ENCODE assay signal across 12 cellular contexts in genomic region chr19:14082675-14082960, GRCh38. TPM values are rescaled to one million over a fixed set of nuclear protein-coding genes. Genes with fewer than 3 reads are reported as not detected.
DNase-seq lines count a peak whose midpoint lies in the region; ATAC-seq, FAIRE-seq and TF ChIP-seq lines count a peak whose summit lies in the region.
"Had no signal": no experiment of that assay in that cellular context is flagged by ENCODE, and none has a peak within 500 bp of the region (broad histone marks: within the 10 kb centered on the region; RNA-seq: fewer than 3 reads in every experiment).

No MANE protein-coding gene starts in this region.

- H3K79me2 ChIP-seq in neural progenitor cell (ENCODE audit: low read depth) = no peaks in the 10 kb centered on the region

- no peak overlapping the region for H3K4me2 ChIP-seq in neural progenitor cell

- CTCF ChIA-PET in CD4-positive, alpha-beta memory T cell (lab: Charles Lee; ENCODE audit: partially characterized antibody) = interaction anchor here (1.0 to 2.1 kb wide), 6 partner anchors 8 to 397 kb away, joined by 3 to 9 read pairs (median 6); partner anchors contain the start of gene IL27RA

- H3K9ac ChIP-seq in neural progenitor cell = no peak overlapping the region

- no peak for TF ChIP-seq CTCF in neural progenitor cell (IDR thresholded peaks at IDR 0.05)

- H3K27ac Mint-ChIP-seq in CD4-positive, alpha-beta memory T cell = peak overlapping the region in 6 of 7 donors; percentile 15 to 84 (median 46)
- H3K27ac Mint-ChIP-seq in IgD-negative memory B cell = peak overlapping the region in 1 of 3 donors; percentile 68
- peak overlapping the region; percentile 22 to 65 for H3K27ac Mint-ChIP-seq in effector memory CD8-positive, alpha-beta T cell
- no peak overlapping the region for H3K27ac Mint-ChIP-seq in neural progenitor cell

- H3K27me3 Mint-ChIP-seq in CD4-positive, alpha-beta memory T cell = no peaks in the 10 kb centered on the region
- H3K27me3 Mint-ChIP-seq in IgD-negative memory B cell (no peaks in the 10 kb centered on the region), neural progenitor cell (ENCODE audit: insufficient read depth, low read depth) (peaks cover 7% of the 10 kb centered on the region)
- H3K27me3 Mint-ChIP-seq in effector memory CD8-positive, alpha-beta T cell = no peaks in the 10 kb centered on the region

- H3K9me3 ChIP-seq in CD4-positive, alpha-beta memory T cell (ENCODE audit: control insufficient read depth in 1 of 2, low read length in 2 of 2) = no peaks in the 10 kb centered on the region
- no peaks in the 10 kb centered on the region for H3K9me3 ChIP-seq in neural progenitor cell (ENCODE audit: low read depth)
- H3K9me3 ChIP-seq: mucosa of descending colon had no signal

- no peak overlapping the region for H3K4me3 ChIP-seq in CD4-positive, alpha-beta memory T cell (ENCODE audit: low read length in 2 of 2)
- H3K4me3 ChIP-seq in neural progenitor cell = no peak overlapping the region

- no peak overlapping the region for H3K27ac ChIP-seq in CD4-positive, alpha-beta memory T cell (ENCODE audit: low read depth, low read length)
- no peak overlapping the region for H3K27ac ChIP-seq in neural progenitor cell

- no peak for ATAC-seq in effector memory CD8-positive, alpha-beta T cell (replicated peaks)
- no peak for ATAC-seq in HG02571 (IDR thresholded peaks at IDR 0.05; ENCODE audit: unreplicated experiment)
- ATAC-seq: Panc1 had no signal

- peaks cover 28% of the 10 kb centered on the region for H3F3A ChIP-seq in neural progenitor cell (ENCODE audit: low read depth)

- H3K9me3 Mint-ChIP-seq in CD4-positive, alpha-beta memory T cell = no peaks in the 10 kb centered on the region
- H3K9me3 Mint-ChIP-seq in IgD-negative memory B cell = peaks cover 0 to 1% (median 0%) of the 10 kb centered on the region in 3 donors
- H3K9me3 Mint-ChIP-seq in effector memory CD8-positive, alpha-beta T cell = no peaks in the 10 kb centered on the region
- no peaks in the 10 kb centered on the region for H3K9me3 Mint-ChIP-seq in neural progenitor cell

- peaks cover under 1% of the 10 kb centered on the region for H4K20me1 ChIP-seq in neural progenitor cell (ENCODE audit: low read depth)

- H3K4me1 Mint-ChIP-seq in CD4-positive, alpha-beta memory T cell = peaks cover 5 to 28% (median 17%) of the 10 kb centered on the region in 4 donors
- H3K4me1 Mint-ChIP-seq in IgD-negative memory B cell (peaks cover 4 to 7% (median 5%) of the 10 kb centered on the region in 3 donors), neural progenitor cell (peaks cover 11% of the 10 kb centered on the region)
- peaks cover 9 to 14% of the 10 kb centered on the region in 2 donors for H3K4me1 Mint-ChIP-seq in effector memory CD8-positive, alpha-beta T cell (ENCODE audit: low read depth in 2 of 2)

- peaks cover 0 to 4% of the 10 kb centered on the region in 2 donors for H3K36me3 Mint-ChIP-seq in CD4-positive, alpha-beta memory T cell
- H3K36me3 Mint-ChIP-seq in IgD-negative memory B cell (no peaks in the 10 kb centered on the region), neural progenitor cell (no peaks in the 10 kb centered on the region)
- peaks cover 7% of the 10 kb centered on the region for H3K36me3 Mint-ChIP-seq in effector memory CD8-positive, alpha-beta T cell (ENCODE audit: insufficient read depth)

- no peak for DNase-seq in CD4-positive, alpha-beta memory T cell
- no peak for DNase-seq in effector memory CD8-positive, alpha-beta T cell
- DNase-seq in neural progenitor cell (ENCODE audit: low spot score) = no peak
- no peak for DNase-seq in stimulated activated CD4-positive, alpha-beta T cell treated with anti-CD3 and anti-CD28 coated beads, Interleukin-2, amount 100 ng/mL, for 48 hours
- no peak for DNase-seq in HTR-8/SVneo (ENCODE audit: insufficient read length, low spot score)
- no peak for DNase-seq in frontal cortex (ENCODE audit: low spot score in 2 of 2)
- DNase-seq: activated CD4-positive, CD25-positive, alpha-beta regulatory T cell; NCI-H1417 had no signal

- H3K4me3 Mint-ChIP-seq in CD4-positive, alpha-beta memory T cell = peak overlapping the region; percentile 13 to 94 (median 46)
- H3K4me3 Mint-ChIP-seq in IgD-negative memory B cell = peak overlapping the region in 3 of 4 donors; percentile 67 to 98 (median 87)
- peak overlapping the region in 1 of 2 donors; percentile 95 for H3K4me3 Mint-ChIP-seq in effector memory CD8-positive, alpha-beta T cell
- H3K4me3 Mint-ChIP-seq in neural progenitor cell = peak overlapping the region; percentile 96

- H3K36me3 ChIP-seq in CD4-positive, alpha-beta memory T cell (ENCODE audit: insufficient read depth, low read length) = no peaks in the 10 kb centered on the region
- no peaks in the 10 kb centered on the region for H3K36me3 ChIP-seq in neural progenitor cell

- peaks cover 18% of the 10 kb centered on the region for H3K4me1 ChIP-seq in CD4-positive, alpha-beta memory T cell (ENCODE audit: insufficient read depth, low read length)
- H3K4me1 ChIP-seq in neural progenitor cell = no peaks in the 10 kb centered on the region

- no peak overlapping the region for H2AFZ ChIP-seq in neural progenitor cell (replicated peaks)

- intact Hi-C loops in CD4-positive, alpha-beta memory T cell (cut with micrococcal nuclease) = loop anchor here (5.0 kb wide), 1 partner anchor 930 kb away; the partner anchor contains the start of genes IER2 and STX10

- POLR2A ChIA-PET in CD4-positive, alpha-beta memory T cell (lab: Charles Lee; ENCODE audit: partially characterized antibody) = interaction anchor here (1.0 to 3.6 kb wide), 11 partner anchors 9 to 308 kb away, joined by 3 to 25 read pairs (median 9); partner anchors contain the start of genes ADGRE5, C19orf53, DCAF15 and IL27RA

- no peaks in the 10 kb centered on the region for H3K27me3 ChIP-seq in CD4-positive, alpha-beta memory T cell (ENCODE audit: insufficient read depth, low read length)
- peaks cover 61% of the 10 kb centered on the region for H3K27me3 ChIP-seq in neural progenitor cell

- FAIRE-seq in HTR-8/SVneo (lab: Jason Lieb, UNC) (no peak), frontal cortex (lab: Jason Lieb, UNC) (no peak)

RNA-seq across cellular contexts. Expression of gene C19orf67, which starts 3.0 kb away (rescaled TPM):
- total RNA-seq in CD4-positive, alpha-beta memory T cell = under 1 TPM in 1 of 2 experiments, not detected in 1; 0.55 TPM
- polyA plus RNA-seq in CD4-positive, alpha-beta memory T cell = not detected
- polyA plus RNA-seq in IgD-negative memory B cell = not detected
- total RNA-seq in neural progenitor cell (ENCODE audit: low replicate concordance) = not detected in 2 replicates
- total RNA-seq in frontal cortex = not detected

RNA-seq across cellular contexts. Expression of gene SAMD1, which starts 7.9 kb away (rescaled TPM):
- 10 to 100 TPM; 36.7 to 43.3 TPM for total RNA-seq in CD4-positive, alpha-beta memory T cell
- polyA plus RNA-seq in CD4-positive, alpha-beta memory T cell = 1 to 10 TPM in 1 of 2 donors, under 1 TPM in 1; 0.16 to 2.4 TPM
- polyA plus RNA-seq in IgD-negative memory B cell = 2.8 TPM
- total RNA-seq in neural progenitor cell (ENCODE audit: low replicate concordance) (22.1 and 53.0 TPM in 2 replicates), frontal cortex (43.2 TPM)

RNA-seq across cellular contexts. Expression of gene MISP3, which starts 10.0 kb away (rescaled TPM):
- 1 to 10 TPM; 1.3 to 1.6 TPM for total RNA-seq in CD4-positive, alpha-beta memory T cell
- 1 to 10 TPM in 1 of 2 donors, under 1 TPM in 1; 0.68 to 1.1 TPM for polyA plus RNA-seq in CD4-positive, alpha-beta memory T cell
- polyA plus RNA-seq in IgD-negative memory B cell = 0.16 TPM
- total RNA-seq in neural progenitor cell (ENCODE audit: low replicate concordance) (0.68 TPM in 1 of 2 replicates, not detected in the other), frontal cortex (0.41 TPM)

RNA-seq across cellular contexts. Expression of gene PALM3, which starts 20.7 kb away (rescaled TPM):
- not detected for total RNA-seq in CD4-positive, alpha-beta memory T cell
- not detected for polyA plus RNA-seq in CD4-positive, alpha-beta memory T cell
- polyA plus RNA-seq in IgD-negative memory B cell = not detected
- total RNA-seq in neural progenitor cell (ENCODE audit: low replicate concordance) = 4.0 TPM in 1 of 2 replicates, not detected in the other
- total RNA-seq in frontal cortex = 3.3 TPM

RNA-seq across cellular contexts. Expression of gene PRKACA, which starts 34.9 kb away (rescaled TPM):
- total RNA-seq in CD4-positive, alpha-beta memory T cell = 10 to 100 TPM; 48.9 to 51.7 TPM
- 1 to 10 TPM in 1 of 2 donors, under 1 TPM in 1; 0.42 to 2.2 TPM for polyA plus RNA-seq in CD4-positive, alpha-beta memory T cell
- 1.4 TPM for polyA plus RNA-seq in IgD-negative memory B cell
- total RNA-seq in neural progenitor cell (ENCODE audit: low replicate concordance) = 22.2 and 31.8 TPM in 2 replicates
- total RNA-seq in frontal cortex = 22.0 TPM
